2 cellular contexts compared by ENCODE assay signal in genomic region chr2:102200539-102200938, GRCh38.
TF ChIP-seq lines count a peak whose summit lies in the region.

No MANE protein-coding gene starts in this region.

TF ChIP-seq in IMR-90, 13 proteins besides CTCF, POLR2A, EP300 and RAD21:
- no peak for TF ChIP-seq ELK1 (IDR thresholded peaks at IDR 0.05; ENCODE audit: borderline replicate concordance, low read depth, low read length)
- no peak for TF ChIP-seq BHLHE40 (IDR thresholded peaks at IDR 0.05; ENCODE audit: low read depth, low read length)

TF ChIP-seq in WTC11, 78 proteins besides CTCF, POLR2A, EP300 and RAD21:
- no peak for TF ChIP-seq E2F4 (CRISPR knock-in tag; IDR thresholded peaks at IDR 0.05; ENCODE audit: borderline replicate concordance, low read depth)
- TF ChIP-seq FOXP4 (CRISPR knock-in tag; IDR thresholded peaks at IDR 0.05), result no peak
- no peak for TF ChIP-seq ZNF532 (CRISPR knock-in tag; IDR thresholded peaks at IDR 0.05; ENCODE audit: borderline replicate concordance)
- no peak for TF ChIP-seq RORB (CRISPR knock-in tag; IDR thresholded peaks at IDR 0.05)
- TF ChIP-seq ZNF396 (CRISPR knock-in tag; IDR thresholded peaks at IDR 0.05; ENCODE audit: borderline replicate concordance), result no peak
- no peak for TF ChIP-seq ZBTB21 (CRISPR knock-in tag; IDR thresholded peaks at IDR 0.05; ENCODE audit: borderline replicate concordance)
- no peak for TF ChIP-seq IRF2 (CRISPR knock-in tag; IDR thresholded peaks at IDR 0.05; ENCODE audit: borderline replicate concordance, low read depth)
- no peak for TF ChIP-seq FOXK1 (CRISPR knock-in tag; IDR thresholded peaks at IDR 0.05)
- TF ChIP-seq CREM (CRISPR knock-in tag; IDR thresholded peaks at IDR 0.05), result no peak
- no peak for TF ChIP-seq ZNF425 (CRISPR knock-in tag; conservative IDR thresholded peaks at IDR 0.05)
- TF ChIP-seq GABPB1 (CRISPR knock-in tag; IDR thresholded peaks at IDR 0.05), result no peak
- no peak for TF ChIP-seq ATF6 (CRISPR knock-in tag; IDR thresholded peaks at IDR 0.05)
- TF ChIP-seq JAZF1 (CRISPR knock-in tag; IDR thresholded peaks at IDR 0.05), result no peak
- no peak for TF ChIP-seq IRF1 (CRISPR knock-in tag; IDR thresholded peaks at IDR 0.05)
- no peak for TF ChIP-seq CBFB (CRISPR knock-in tag; IDR thresholded peaks at IDR 0.05; ENCODE audit: low read depth)
- no peak for TF ChIP-seq KAT7 (CRISPR knock-in tag; IDR thresholded peaks at IDR 0.05; ENCODE audit: borderline replicate concordance)
